ENCODE assay signal across 8 cellular contexts in genomic region chr10:125822878-125823662, GRCh38. TPM values are rescaled to one million over a fixed set of nuclear protein-coding genes. Genes with fewer than 3 reads are reported as not detected.
DNase-seq lines count a peak whose midpoint lies in the region; ATAC-seq and TF ChIP-seq lines count a peak whose summit lies in the region.

BCCIP (plus strand) TSS chr10:125823546; CDS start chr10:125823558, 12 bp downstream.
UROS (minus strand) TSS chr10:125823258; CDS start chr10:125816499, 6,759 bp downstream.

- H3K36me3 ChIP-seq in Caco-2 (ENCODE audit: control insufficient read depth, insufficient read depth, low read length), result no peaks in the 10 kb centered on the region
- peaks cover 32% of the 10 kb centered on the region for H3K36me3 ChIP-seq in HUES48 (ENCODE audit: control insufficient read depth, insufficient read depth, low read length)
- peaks cover 42% of the 10 kb centered on the region for H3K36me3 ChIP-seq in NT2/D1 (ENCODE audit: insufficient read depth, insufficient read length, low read length)
- H3K36me3 ChIP-seq in mesodermal cell (ENCODE audit: control insufficient read depth, insufficient read depth, low read length), result peaks cover 26% of the 10 kb centered on the region

- no peaks in the 10 kb centered on the region for H3K27me3 Mint-ChIP-seq in Caco-2 (ENCODE audit: insufficient read depth, unreplicated experiment)
- H3K27me3 Mint-ChIP-seq in activated CD8-positive, alpha-beta memory T cell treated with anti-CD3 and anti-CD28 coated beads, Interleukin-2, amount 10 ng/mL, durations not matched to agents 7 days and 5 days, result no peaks in the 10 kb centered on the region

- POLR2A ChIA-PET in Caco-2 (lab: Charles Lee), result interaction anchor here (0.8 to 1.2 kb wide), 2 partner anchors 59 to 104 kb away, joined by 3 to 7 read pairs; partner anchors contain the start of gene EDRF1

- peaks cover 12% of the 10 kb centered on the region for H3K4me1 Mint-ChIP-seq in Caco-2 (ENCODE audit: low read depth, unreplicated experiment)
- H3K4me1 Mint-ChIP-seq in activated CD8-positive, alpha-beta memory T cell treated with anti-CD3 and anti-CD28 coated beads, Interleukin-2, amount 10 ng/mL, durations not matched to agents 7 days and 5 days, result peaks cover 32% of the 10 kb centered on the region

- 0% methylated on average over 60 to 71 of the region's 74 CpGs for WGBS in mesodermal cell (ENCODE audit: insufficient coverage in 2 of 2), 2 experiments

- peak within 1 kb of the TSS; percentile 96 for H3K27ac ChIP-seq in HUES48 (ENCODE audit: low read depth, low read length)
- peak within 1 kb of the TSS; percentile 99 for H3K27ac ChIP-seq in mesodermal cell (ENCODE audit: low read depth, low read length, severe bottlenecking)

- H3K9ac ChIP-seq in HUES48 (ENCODE audit: low read depth, low read length) (peak within 1 kb of the TSS; percentile 99), NT2/D1 (ENCODE audit: insufficient read length, low read depth) (peak within 1 kb of the TSS; percentile 91)

- H3K9me3 Mint-ChIP-seq in Caco-2 (ENCODE audit: unreplicated experiment), result no peaks in the 10 kb centered on the region
- H3K9me3 Mint-ChIP-seq in activated CD8-positive, alpha-beta memory T cell treated with anti-CD3 and anti-CD28 coated beads, Interleukin-2, amount 10 ng/mL, durations not matched to agents 7 days and 5 days (ENCODE audit: low read depth), result no peaks in the 10 kb centered on the region

- peak; percentile 81 for ATAC-seq in GM21423 (IDR thresholded peaks at IDR 0.05; ENCODE audit: unreplicated experiment)
- peak; percentile 91 for ATAC-seq in activated CD8-positive, alpha-beta memory T cell treated with anti-CD3 and anti-CD28 coated beads, Interleukin-2, amount 10 ng/mL, durations not matched to agents 7 days and 5 days

- H3K4me1 ChIP-seq in Caco-2, result peaks cover 4% of the 10 kb centered on the region; the same call in 1 of the 2 replicates
- H3K4me1 ChIP-seq in HUES48 (ENCODE audit: control insufficient read depth, insufficient read depth, low read length), result peaks cover 6% of the 10 kb centered on the region; the same call in 1 of the 2 replicates
- H3K4me1 ChIP-seq in NT2/D1 (ENCODE audit: insufficient read depth, insufficient read length), result no peaks in the 10 kb centered on the region
- peaks cover 5% of the 10 kb centered on the region for H3K4me1 ChIP-seq in mesodermal cell (ENCODE audit: control insufficient read depth, insufficient read depth, low read length, poor library complexity, severe bottlenecking)

- no peak within 1 kb of the TSS for H3K27ac Mint-ChIP-seq in Caco-2 (ENCODE audit: unreplicated experiment)
- H3K27ac Mint-ChIP-seq in activated CD8-positive, alpha-beta memory T cell treated with anti-CD3 and anti-CD28 coated beads, Interleukin-2, amount 10 ng/mL, durations not matched to agents 7 days and 5 days, result peak within 1 kb of the TSS; percentile 66

- no peaks in the 10 kb centered on the region for H3K9me3 ChIP-seq in Caco-2
- H3K9me3 ChIP-seq in HUES48 (ENCODE audit: control insufficient read depth, insufficient read depth, low read length), result no peaks in the 10 kb centered on the region
- H3K9me3 ChIP-seq in NT2/D1 (ENCODE audit: insufficient read depth, low read length), result no peaks in the 10 kb centered on the region
- H3K9me3 ChIP-seq in mesodermal cell (ENCODE audit: control insufficient read depth, low read length), result no peaks in the 10 kb centered on the region

- no peak for TF ChIP-seq CTCF in Caco-2 (IDR thresholded peaks at IDR 0.05; ENCODE audit: insufficient read depth in 1 of 2, low read depth in 1 of 2, low read length in 1 of 2, severe bottlenecking in 1 of 2, unreplicated experiment in 1 of 2)

- peaks cover 20% of the 10 kb centered on the region for H3K36me3 Mint-ChIP-seq in Caco-2 (ENCODE audit: insufficient read depth, unreplicated experiment)
- peaks cover 11% of the 10 kb centered on the region for H3K36me3 Mint-ChIP-seq in activated CD8-positive, alpha-beta memory T cell treated with anti-CD3 and anti-CD28 coated beads, Interleukin-2, amount 10 ng/mL, durations not matched to agents 7 days and 5 days

- H3K4me3 ChIP-seq in Caco-2 (ENCODE audit: low read depth, low read length) (peak within 1 kb of the TSS; percentile 73), HUES48 (ENCODE audit: low read depth, low read length) (peak within 1 kb of the TSS; percentile 81), NT2/D1 (ENCODE audit: insufficient read length, low read depth) (peak within 1 kb of the TSS; percentile 92), mesodermal cell (ENCODE audit: extremely low read depth, insufficient read depth, low read length, poor library complexity, severe bottlenecking) (peak within 1 kb of the TSS; percentile 85)

- intact Hi-C loops in Caco-2 (cut with micrococcal nuclease; ENCODE audit: unreplicated experiment), result no loop called here

- DNase-seq in Caco-2 (peak; percentile 91), NT2/D1 (ENCODE audit: low read depth, low spot score) (peak; percentile 63)
- DNase-seq in activated CD8-positive, alpha-beta memory T cell treated with anti-CD3 and anti-CD28 coated beads, Interleukin-2, amount 10 ng/mL, durations not matched to agents 7 days and 5 days, result peak; percentile 93
- peak; percentile 77 for DNase-seq in stimulated activated CD8-positive, alpha-beta memory T cell treated with anti-CD3 and anti-CD28 coated beads, Interleukin-15, amount 100 ng/mL, for 24 hours (ENCODE audit: low read depth)

- in situ Hi-C loops in endometrial microvascular endothelial cells (cut with HindIII; ENCODE audit: inconsistent ontology term, low pct_unique_long_range_greater_than_20kb, low sequenced_read_pairs), result no loop called here

- BruUV-seq in Caco-2 (replicated peaks; lab: Mats Ljungman, UMichigan), result no TSS peak

- CTCF ChIA-PET in Caco-2 (lab: Charles Lee), result interaction anchor here (0.6 kb wide), 2 partner anchors 74 to 1253 kb away, joined by 3 to 7 read pairs; no protein-coding TSS in a partner anchor
- CTCF ChIA-PET in activated CD8-positive, alpha-beta memory T cell treated with anti-CD3 and anti-CD28 coated beads, Interleukin-2, amount 10 ng/mL, durations not matched to agents 7 days and 5 days (lab: Charles Lee), result interaction anchor here (0.6 to 1.7 kb wide), 6 partner anchors 9 to 73 kb away, joined by 3 to 5 read pairs (median 3); no protein-coding TSS in a partner anchor

- no peak within 1 kb of the TSS for H3K4me3 Mint-ChIP-seq in Caco-2 (ENCODE audit: unreplicated experiment)
- peak within 1 kb of the TSS; percentile 72 for H3K4me3 Mint-ChIP-seq in activated CD8-positive, alpha-beta memory T cell treated with anti-CD3 and anti-CD28 coated beads, Interleukin-2, amount 10 ng/mL, durations not matched to agents 7 days and 5 days

- no peaks in the 10 kb centered on the region for H3K27me3 ChIP-seq in Caco-2 (replicated peaks; ENCODE audit: control insufficient read depth, insufficient read depth, low read length)
- no peaks in the 10 kb centered on the region for H3K27me3 ChIP-seq in HUES48 (ENCODE audit: control insufficient read depth, insufficient read depth, low read length)
- H3K27me3 ChIP-seq in NT2/D1 (ENCODE audit: insufficient read depth, insufficient read length), result no peaks in the 10 kb centered on the region

RNA-seq across cellular contexts. Expression of gene BCCIP, which starts in this region (rescaled TPM):
- total RNA-seq in Caco-2 (2022) (87.3 and 91.2 TPM in 2 replicates), endometrial microvascular endothelial cells (ENCODE audit: inconsistent ontology term) (76.3 TPM)
- total RNA-seq in activated CD8-positive, alpha-beta memory T cell treated with anti-CD3 and anti-CD28 coated beads, Interleukin-2, amount 10 ng/mL, durations not matched to agents 7 days and 5 days, result 10 to 100 TPM; 53.1 to 77.0 TPM
- 60.8 TPM for polyA plus RNA-seq in mesodermal cell (2013, experiment 1 of 2)
- 72.0 TPM for polyA plus RNA-seq in mesodermal cell (2013, experiment 2 of 2)

RNA-seq across cellular contexts. Expression of gene UROS, which starts in this region (rescaled TPM):
- total RNA-seq in Caco-2 (2022), result 53.2 and 53.4 TPM in 2 replicates
- total RNA-seq in activated CD8-positive, alpha-beta memory T cell treated with anti-CD3 and anti-CD28 coated beads, Interleukin-2, amount 10 ng/mL, durations not matched to agents 7 days and 5 days, result 10 to 100 TPM; 43.8 to 57.9 TPM
- 67.1 TPM for total RNA-seq in endometrial microvascular endothelial cells (ENCODE audit: inconsistent ontology term)
- 39.8 TPM for polyA plus RNA-seq in mesodermal cell (2013, experiment 1 of 2)
- 33.5 TPM for polyA plus RNA-seq in mesodermal cell (2013, experiment 2 of 2)

Comparison
In these comparisons a context has a peak if more than half of its experiments do, and no peak if none do; other contexts are left out.
1. Peak in every context shown above with its lines: DNase-seq, ATAC-seq, H3K4me3 ChIP-seq and H3K27ac ChIP-seq.